In the genomic region with DNA sequence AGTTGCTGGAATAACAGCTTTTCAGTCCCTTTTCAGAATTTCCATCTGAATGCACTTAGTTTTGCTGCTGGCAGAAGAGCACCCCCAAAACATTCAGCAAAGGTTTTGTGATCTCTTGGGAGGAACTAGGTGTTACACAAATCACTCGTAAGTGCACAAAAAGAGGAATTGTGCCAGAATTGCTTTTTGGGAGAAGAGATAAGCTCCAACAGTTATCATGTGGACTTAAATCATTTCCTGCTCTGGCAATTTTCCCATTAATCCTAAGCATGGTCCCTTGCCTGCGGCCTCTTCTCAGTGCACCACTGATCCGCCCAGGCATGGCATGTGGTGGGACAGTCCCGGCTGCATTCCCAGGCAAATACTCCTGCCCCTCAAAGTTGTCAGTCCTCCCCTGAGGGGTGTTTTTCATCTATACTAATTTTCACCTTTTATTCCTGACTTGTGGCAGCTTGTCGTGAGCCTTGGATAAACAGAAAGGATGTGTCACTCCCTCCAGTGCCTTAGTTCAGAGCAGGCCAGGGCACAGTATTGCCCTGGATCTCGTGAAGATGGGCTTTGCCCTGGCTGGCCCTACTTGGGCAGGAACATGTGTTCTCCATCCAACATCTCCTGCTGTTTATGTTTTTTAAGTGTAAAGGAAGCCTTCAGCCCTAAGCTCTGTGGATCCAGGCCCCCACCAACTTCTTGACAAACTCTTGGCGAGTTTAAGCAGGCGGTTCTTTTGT, we compare ENCODE assay signal across 9 cellular contexts. TPM values are rescaled to one million over a fixed set of nuclear protein-coding genes. Genes with fewer than 3 reads are reported as not detected.
DNase-seq lines count a peak whose midpoint lies in the region; ATAC-seq and TF ChIP-seq lines count a peak whose summit lies in the region.
"Had no signal": no experiment of that assay in that cellular context is flagged by ENCODE, and none has a peak within 500 bp of the region (broad histone marks: within the 10 kb centered on the region; RNA-seq: fewer than 3 reads in every experiment).

No MANE protein-coding gene starts in this region.

- H3K27ac ChIP-seq in C4-2B: 0 out of 2 replicates have a peak overlapping the region, but pooled peaks have one; percentile 2
- peak overlapping the region; percentile 47 for H3K27ac ChIP-seq in SJCRH30

- no peaks in the 10 kb centered on the region for H3K36me3 ChIP-seq in SJCRH30

- H3K4me1 Mint-ChIP-seq in effector memory CD8-positive, alpha-beta T cell (ENCODE audit: low read depth in 2 of 2): peaks cover 3 to 5% of the 10 kb centered on the region in 2 donors

- H3K4me3 ChIP-seq in SJCRH30 (no peak overlapping the region), fibroblast of pulmonary artery (replicated peaks; ENCODE audit: low read depth, low read length) (no peak overlapping the region)

- H3K27me3 ChIP-seq in SJCRH30: no peaks in the 10 kb centered on the region

- H3K27me3 Mint-ChIP-seq in effector memory CD8-positive, alpha-beta T cell: peaks cover 0 to 21% of the 10 kb centered on the region in 2 donors

- H3K9me3 ChIP-seq in SJCRH30 (replicated peaks): no peaks in the 10 kb centered on the region

- ATAC-seq in omental fat pad (ENCODE audit: low FRiP score): peak; percentile 22
- ATAC-seq in stimulated activated naive CD8-positive, alpha-beta T cell treated with anti-CD3 and anti-CD28 coated beads, Interleukin-15, Interleukin-2, amounts not matched to agents 100 U/mL and 50 U/mL, for 24 hours: no peak
- ATAC-seq in effector memory CD8-positive, alpha-beta T cell (replicated peaks): no peak

- peak overlapping the region in 1 of 2 donors; percentile 17 for H3K27ac Mint-ChIP-seq in effector memory CD8-positive, alpha-beta T cell

- peak; percentile 56 to 67 for DNase-seq in SJCRH30
- peak; percentile 81 for DNase-seq in fibroblast of pulmonary artery (ENCODE audit: low read depth)
- no peak for DNase-seq in omental fat pad (ENCODE audit: low spot score)
- DNase-seq in stimulated activated naive CD8-positive, alpha-beta T cell treated with anti-CD3 and anti-CD28 coated beads, Interleukin-15, Interleukin-2, amounts not matched to agents 100 U/mL and 50 U/mL, for 24 hours: no peak
- DNase-seq in hypothalamus (lab: John Stamatoyannopoulos, UW): no peak
- no peak for DNase-seq in activated CD4-positive, alpha-beta T cell treated with anti-CD3 and anti-CD28 coated beads for 1 hour
- DNase-seq in effector memory CD8-positive, alpha-beta T cell: no peak
- DNase-seq: DMS153 had no signal

- no peak overlapping the region for H3K4me3 Mint-ChIP-seq in effector memory CD8-positive, alpha-beta T cell

- H3K36me3 Mint-ChIP-seq in effector memory CD8-positive, alpha-beta T cell (ENCODE audit: insufficient read depth): no peaks in the 10 kb centered on the region

- H3K4me1 ChIP-seq in SJCRH30: peaks cover 26% of the 10 kb centered on the region

- H3K9me3 Mint-ChIP-seq in effector memory CD8-positive, alpha-beta T cell: no peaks in the 10 kb centered on the region

- no peak for TF ChIP-seq CTCF in C4-2B (conservative IDR thresholded peaks at IDR 0.05)
- no peak for TF ChIP-seq CTCF in fibroblast of pulmonary artery (IDR thresholded peaks at IDR 0.05; ENCODE audit: low read length, missing control alignments)
- TF ChIP-seq CTCF in omental fat pad (IDR thresholded peaks at IDR 0.05): no peak

RNA-seq across cellular contexts. Expression of a gene that starts 44.6 kb away (rescaled TPM):
- total RNA-seq in SJCRH30 (2014; rRNA removed; shearing (Covaris generic)): 0.06 TPM in 1 of 2 replicates, not detected in the other
- 10 to 100 TPM in 1 of 4 donors, 1 to 10 TPM in 3; 4.4 to 15.0 (median 5.6) TPM for total RNA-seq in omental fat pad

Comparison
In these comparisons a context has a peak if more than half of its experiments do, and no peak if none do; other contexts are left out.
1. DNase-seq: peak in SJCRH30 (2 of 2) and fibroblast of pulmonary artery (single experiment); none in omental fat pad (single experiment), stimulated activated naive CD8-positive, alpha-beta T cell treated with anti-CD3 and anti-CD28 coated beads, Interleukin-15, Interleukin-2, amounts not matched to agents 100 U/mL and 50 U/mL, for 24 hours (single experiment), hypothalamus (0 of 51), activated CD4-positive, alpha-beta T cell treated with anti-CD3 and anti-CD28 coated beads for 1 hour (single experiment) and effector memory CD8-positive, alpha-beta T cell (0 of 3).